In genomic region chr17:7174603-7175362, GRCh38 we compare ENCODE assay signal across 1 cellular context.
TF ChIP-seq lines count a peak whose summit lies in the region.

No MANE protein-coding gene starts in this region.

TF ChIP-seq in HEK293, 187 proteins besides CTCF, POLR2A, EP300 and RAD21 (continued from another document and continues in another):
- TF ChIP-seq ZBTB44 (tag by site-specific recombination; IDR thresholded peaks at IDR 0.05), result no peak
- TF ChIP-seq HOXC10 (CRISPR knock-in tag; IDR thresholded peaks at IDR 0.05), result no peak
- TF ChIP-seq ZNF692 (tag by site-specific recombination; IDR thresholded peaks at IDR 0.05), result no peak
- TF ChIP-seq PRDM2 (tag by site-specific recombination; IDR thresholded peaks at IDR 0.05; ENCODE audit: borderline replicate concordance), result no peak
- no peak for TF ChIP-seq ZBTB1 (tag by site-specific recombination; IDR thresholded peaks at IDR 0.05)
- no peak for TF ChIP-seq ZNF121 (tag by site-specific recombination; IDR thresholded peaks at IDR 0.05)
- no peak for TF ChIP-seq GLIS1 (tag by site-specific recombination; IDR thresholded peaks at IDR 0.05)
- no peak for TF ChIP-seq ZNF701 (tag by site-specific recombination; IDR thresholded peaks at IDR 0.05)
- TF ChIP-seq ZNF837 (tag by site-specific recombination; IDR thresholded peaks at IDR 0.05), result peak; percentile 5; the same call in 1 of the 2 replicates
- TF ChIP-seq ZNF658 (tag by site-specific recombination; IDR thresholded peaks at IDR 0.05), result no peak
- no peak for TF ChIP-seq PRDM4 (tag by site-specific recombination; IDR thresholded peaks at IDR 0.05)
- no peak for TF ChIP-seq ZFP41 (tag by site-specific recombination; IDR thresholded peaks at IDR 0.05; ENCODE audit: borderline replicate concordance)
- TF ChIP-seq ZNF704 (tag by site-specific recombination; IDR thresholded peaks at IDR 0.05), result peak; percentile 60; the same call in 1 of the 2 replicates
- TF ChIP-seq ZNF133 (tag by site-specific recombination; IDR thresholded peaks at IDR 0.05), result no peak; the same call in 1 of the 2 replicates
- TF ChIP-seq OSR2 (tag by site-specific recombination; IDR thresholded peaks at IDR 0.05), result no peak; the same call in 1 of the 2 replicates
- TF ChIP-seq ZNF626 (tag by site-specific recombination; IDR thresholded peaks at IDR 0.05), result no peak
- TF ChIP-seq KLF8 (tag by site-specific recombination; IDR thresholded peaks at IDR 0.05), result 0 out of 2 replicates have a peak, but pooled peaks have one; percentile 34
- TF ChIP-seq ZNF404 (tag by site-specific recombination; IDR thresholded peaks at IDR 0.05), result no peak
- TF ChIP-seq ZNF366 (tag by site-specific recombination; conservative IDR thresholded peaks at IDR 0.05), result no peak
- TF ChIP-seq ZNF140 (tag by site-specific recombination; IDR thresholded peaks at IDR 0.05), result no peak
- 0 out of 2 replicates have a peak, but pooled peaks have one; percentile 52 for TF ChIP-seq ZNF571 (tag by site-specific recombination; IDR thresholded peaks at IDR 0.05)
- TF ChIP-seq ZFHX2 (tag by site-specific recombination; conservative IDR thresholded peaks at IDR 0.05), result no peak
- TF ChIP-seq ZNF747 (tag by site-specific recombination; IDR thresholded peaks at IDR 0.05), result no peak
- TF ChIP-seq ZNF513 (tag by site-specific recombination; IDR thresholded peaks at IDR 0.05), result no peak
- TF ChIP-seq GFI1B (tag by site-specific recombination; IDR thresholded peaks at IDR 0.05), result no peak
- no peak for TF ChIP-seq SCRT2 (tag by site-specific recombination; IDR thresholded peaks at IDR 0.05)
- TF ChIP-seq ZNF302 (tag by site-specific recombination; IDR thresholded peaks at IDR 0.05; ENCODE audit: low read depth), result no peak; the same call in 1 of the 2 replicates
- no peak for TF ChIP-seq ZNF623 (tag by site-specific recombination; IDR thresholded peaks at IDR 0.05)
- TF ChIP-seq ZNF19 (tag by site-specific recombination; IDR thresholded peaks at IDR 0.05; ENCODE audit: low read depth), result no peak
- no peak for TF ChIP-seq ZNF394 (tag by site-specific recombination; IDR thresholded peaks at IDR 0.05; ENCODE audit: borderline replicate concordance)
- peak; percentile 55; the same call in 1 of the 2 replicates for TF ChIP-seq ZNF324 (tag by site-specific recombination; IDR thresholded peaks at IDR 0.05)
- TF ChIP-seq EGR2 (tag by site-specific recombination; IDR thresholded peaks at IDR 0.05; ENCODE audit: low read depth), result peak; percentile 86
- no peak for TF ChIP-seq ZNF596 (tag by site-specific recombination; IDR thresholded peaks at IDR 0.05)
- TF ChIP-seq ZBTB6 (tag by site-specific recombination; IDR thresholded peaks at IDR 0.05), result no peak; the same call in 1 of the 2 replicates
- TF ChIP-seq ZNF843 (tag by site-specific recombination; IDR thresholded peaks at IDR 0.05), result no peak
- TF ChIP-seq ZBTB49 (tag by site-specific recombination; IDR thresholded peaks at IDR 0.05; ENCODE audit: low read depth), result no peak
- TF ChIP-seq MYNN (tag by site-specific recombination; IDR thresholded peaks at IDR 0.05; ENCODE audit: borderline replicate concordance), result 0 out of 2 replicates have a peak, but pooled peaks have one; percentile 10
- TF ChIP-seq ZNF510 (tag by site-specific recombination; IDR thresholded peaks at IDR 0.05; ENCODE audit: insufficient replicate concordance), result no peak
- TF ChIP-seq MEIS1 (CRISPR knock-in tag; IDR thresholded peaks at IDR 0.05; ENCODE audit: borderline replicate concordance), result no peak
- no peak for TF ChIP-seq ZNF660 (tag by site-specific recombination; IDR thresholded peaks at IDR 0.05)
